In the genomic region with DNA sequence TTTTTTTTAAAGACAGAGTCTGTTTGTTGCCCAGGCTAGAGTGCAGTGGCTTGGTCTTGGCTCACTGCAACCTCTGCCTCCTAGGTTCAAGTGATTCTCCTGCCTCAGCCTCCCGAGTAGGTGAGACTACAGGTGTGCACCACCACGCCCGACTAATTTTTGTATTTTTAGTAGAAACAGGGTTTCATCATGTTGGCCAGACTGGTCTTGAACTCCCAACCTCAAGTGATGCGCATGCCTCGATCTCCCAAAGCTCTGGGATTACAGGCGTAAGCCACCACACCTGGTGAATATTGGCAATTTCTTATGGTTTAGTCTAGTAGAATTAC, we compare ENCODE assay signal across 1 cellular context.
TF ChIP-seq lines count a peak whose summit lies in the region.

No MANE protein-coding gene starts in this region.

TF ChIP-seq in HepG2, 621 proteins besides CTCF, POLR2A, EP300 and RAD21:
- peak; percentile 59 for TF ChIP-seq HNRNPK (IDR thresholded peaks at IDR 0.05; ENCODE audit: low read depth, low read length, poor library complexity, severe bottlenecking)
TF ChIP-seq in HepG2: peak in this region for 1; not testable (repeated sequence) for 620.
